1 cellular context compared by ENCODE assay signal in genomic region chr1:1115830-1116700, GRCh38.
TF ChIP-seq lines count a peak whose summit lies in the region.

Gene C1orf159, minus strand, starts transcription at chr1:1116089. Its CDS starts 24,546 bp downstream, at chr1:1091543.

TF ChIP-seq in HepG2, 621 proteins besides CTCF, POLR2A, EP300 and RAD21 (continued from another document and continues in another):
- TF ChIP-seq ZGPAT (CRISPR knock-in tag; IDR thresholded peaks at IDR 0.05) = peak; percentile 87
- TF ChIP-seq ZNF34 (CRISPR knock-in tag; IDR thresholded peaks at IDR 0.05; ENCODE audit: borderline replicate concordance) = 0 out of 2 replicates have a peak, but pooled peaks have one; percentile 28
- TF ChIP-seq ZNF766 (CRISPR knock-in tag; IDR thresholded peaks at IDR 0.05; ENCODE audit: borderline replicate concordance) = 0 out of 2 replicates have a peak, but pooled peaks have one; percentile 64
- peak; percentile 44; the same call in 1 of the 2 replicates for TF ChIP-seq TBP (CRISPR knock-in tag; IDR thresholded peaks at IDR 0.05)
- TF ChIP-seq PRPF4 (IDR thresholded peaks at IDR 0.05; ENCODE audit: low read depth, low read length, poor library complexity, severe bottlenecking) = no peak
- no peak for TF ChIP-seq TIGD3 (CRISPR knock-in tag; IDR thresholded peaks at IDR 0.05; ENCODE audit: borderline replicate concordance)
- peak; percentile 86 for TF ChIP-seq CREM (IDR thresholded peaks at IDR 0.05)
- TF ChIP-seq CREM (CRISPR knock-in tag; IDR thresholded peaks at IDR 0.05) = no peak
- TF ChIP-seq HCFC1 (IDR thresholded peaks at IDR 0.05; ENCODE audit: low read depth, low read length) = peak; percentile 97
- TF ChIP-seq ZFY (CRISPR knock-in tag; IDR thresholded peaks at IDR 0.05) = peak; percentile 61
- no peak for TF ChIP-seq MLXIP (CRISPR knock-in tag; IDR thresholded peaks at IDR 0.05; ENCODE audit: borderline replicate concordance)
- no peak for TF ChIP-seq REPIN1 (CRISPR knock-in tag; IDR thresholded peaks at IDR 0.05; ENCODE audit: borderline replicate concordance, low read depth)
- peak; percentile 95 for TF ChIP-seq HNRNPK (IDR thresholded peaks at IDR 0.05; ENCODE audit: low read depth, low read length, poor library complexity, severe bottlenecking)
- TF ChIP-seq ZNF460 (CRISPR knock-in tag; IDR thresholded peaks at IDR 0.05; ENCODE audit: borderline replicate concordance) = no peak
- TF ChIP-seq ZNF124 (CRISPR knock-in tag; IDR thresholded peaks at IDR 0.05) = peak; percentile 88; the same call in 1 of the 2 replicates
- 0 out of 2 replicates have a peak, but pooled peaks have one; percentile 20 for TF ChIP-seq SOX5 (CRISPR knock-in tag; IDR thresholded peaks at IDR 0.05; ENCODE audit: borderline replicate concordance)
- no peak for TF ChIP-seq CERS6 (CRISPR knock-in tag; IDR thresholded peaks at IDR 0.05)
- 0 out of 2 replicates have a peak, but pooled peaks have one; percentile 22 for TF ChIP-seq CBFB (CRISPR knock-in tag; IDR thresholded peaks at IDR 0.05)
- TF ChIP-seq ZNF333 (CRISPR knock-in tag; IDR thresholded peaks at IDR 0.05; ENCODE audit: borderline replicate concordance) = 0 out of 2 replicates have a peak, but pooled peaks have one; percentile 31
- peak; percentile 93 for TF ChIP-seq TFDP2 (CRISPR knock-in tag; IDR thresholded peaks at IDR 0.05)
- TF ChIP-seq ZNF724P (CRISPR knock-in tag; IDR thresholded peaks at IDR 0.05; ENCODE audit: borderline replicate concordance) = no peak
- TF ChIP-seq ASH2L (IDR thresholded peaks at IDR 0.05; ENCODE audit: insufficient read length, low read depth, low read length) = peak; percentile 75
- no peak for TF ChIP-seq CAMTA2 (CRISPR knock-in tag; IDR thresholded peaks at IDR 0.05; ENCODE audit: borderline replicate concordance)
- no peak for TF ChIP-seq ZNF296 (CRISPR knock-in tag; conservative IDR thresholded peaks at IDR 0.05)
- TF ChIP-seq SIX4 (CRISPR knock-in tag; IDR thresholded peaks at IDR 0.05) = no peak
- peak; percentile 96 for TF ChIP-seq ZNF143 (CRISPR knock-in tag; IDR thresholded peaks at IDR 0.05)
- TF ChIP-seq ZFP36L1 (CRISPR knock-in tag; IDR thresholded peaks at IDR 0.05) = peak; percentile 24; the same call in 1 of the 2 replicates
- peak; percentile 32; the same call in 1 of the 2 replicates for TF ChIP-seq ZSCAN9 (CRISPR knock-in tag; IDR thresholded peaks at IDR 0.05; ENCODE audit: borderline replicate concordance)
- TF ChIP-seq AKNA (CRISPR knock-in tag; IDR thresholded peaks at IDR 0.05; ENCODE audit: borderline replicate concordance) = no peak
- no peak for TF ChIP-seq MBNL3 (CRISPR knock-in tag; conservative IDR thresholded peaks at IDR 0.05)
- TF ChIP-seq ZNF441 (CRISPR knock-in tag; IDR thresholded peaks at IDR 0.05; ENCODE audit: borderline replicate concordance) = peak; percentile 51; the same call in 1 of the 2 replicates
- no peak for TF ChIP-seq HNF1A (IDR thresholded peaks at IDR 0.05; ENCODE audit: low read depth)
- 0 out of 2 replicates have a peak, but pooled peaks have one; percentile 8 for TF ChIP-seq HNF1A (CRISPR knock-in tag; IDR thresholded peaks at IDR 0.05; ENCODE audit: borderline replicate concordance)
- no peak for TF ChIP-seq ZNF776 (CRISPR knock-in tag; IDR thresholded peaks at IDR 0.05)
- TF ChIP-seq KDM5B (CRISPR knock-in tag; IDR thresholded peaks at IDR 0.05; ENCODE audit: borderline replicate concordance) = peak; percentile 52; the same call in 1 of the 2 replicates
- peak; percentile 92 for TF ChIP-seq MAZ (IDR thresholded peaks at IDR 0.05; ENCODE audit: borderline replicate concordance, low read depth, low read length)
- TF ChIP-seq MAZ (CRISPR knock-in tag; IDR thresholded peaks at IDR 0.05; ENCODE audit: low read depth) = peak; percentile 49; the same call in 1 of the 2 replicates
- TF ChIP-seq PLSCR1 (CRISPR knock-in tag; IDR thresholded peaks at IDR 0.05; ENCODE audit: borderline replicate concordance) = no peak
- TF ChIP-seq TEAD3 (CRISPR knock-in tag; optimal IDR thresholded peaks at IDR 0.05; ENCODE audit: borderline replicate concordance) = peak; percentile 92
- TF ChIP-seq ARHGAP35 (CRISPR knock-in tag; IDR thresholded peaks at IDR 0.05; ENCODE audit: borderline replicate concordance) = peak; percentile 60; the same call in 1 of the 2 replicates
